Comparison of ENCODE assay signal across 1 cellular context in the genomic region with DNA sequence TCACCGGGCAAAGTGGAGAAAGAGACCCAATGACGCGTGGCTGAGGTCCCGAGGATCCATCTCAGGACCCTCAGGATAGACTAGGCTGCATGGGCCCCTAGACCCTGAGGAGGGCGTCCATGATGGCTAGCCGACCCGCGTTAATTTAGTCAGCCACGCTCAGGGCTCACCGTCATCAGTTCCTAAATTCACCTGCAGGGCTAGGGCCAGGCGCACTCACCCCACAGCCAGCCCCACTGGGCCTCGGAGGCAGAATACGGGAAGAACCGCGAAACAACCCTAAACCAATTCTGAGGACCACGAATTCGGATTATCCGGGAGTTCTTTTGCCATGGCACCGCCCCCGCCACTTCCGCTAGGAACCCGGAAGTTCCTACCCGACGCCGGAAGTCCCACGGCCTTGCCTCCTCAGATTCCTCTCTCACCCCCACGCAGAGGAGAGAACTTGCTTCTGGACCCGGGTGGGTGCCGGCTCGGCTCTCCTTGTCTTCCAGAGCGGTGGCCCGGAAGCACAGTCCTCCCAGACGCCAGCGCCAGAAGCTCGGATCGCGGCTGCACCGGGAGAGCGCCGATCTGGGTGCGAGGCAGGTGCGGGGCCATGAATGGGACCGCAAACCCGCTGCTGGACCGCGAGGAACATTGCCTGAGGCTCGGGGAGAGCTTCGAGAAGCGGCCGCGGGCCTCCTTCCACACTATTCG.
A peak's percentile ranks its signal among the peaks of the same experiment; 100 is the strongest.
TF ChIP-seq lines count a peak whose summit lies in the region.

A gene (plus strand): TSS at position 417 of the 699 bp plus-strand sequence. CDS start 182 bp downstream, at position 599.
A gene with protein sequence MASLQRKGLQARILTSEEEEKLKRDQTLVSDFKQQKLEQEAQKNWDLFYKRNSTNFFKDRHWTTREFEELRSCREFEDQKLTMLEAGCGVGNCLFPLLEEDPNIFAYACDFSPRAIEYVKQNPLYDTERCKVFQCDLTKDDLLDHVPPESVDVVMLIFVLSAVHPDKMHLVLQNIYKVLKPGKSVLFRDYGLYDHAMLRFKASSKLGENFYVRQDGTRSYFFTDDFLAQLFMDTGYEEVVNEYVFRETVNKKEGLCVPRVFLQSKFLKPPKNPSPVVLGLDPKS (minus strand): TSS at position 363 of the 699 bp plus-strand sequence. CDS start 1,033 bp downstream, outside the sequence.

TF ChIP-seq in K562, 482 proteins besides CTCF, POLR2A, EP300 and RAD21 (continued from another document and continues in another):
- TF ChIP-seq, protein P1, sequence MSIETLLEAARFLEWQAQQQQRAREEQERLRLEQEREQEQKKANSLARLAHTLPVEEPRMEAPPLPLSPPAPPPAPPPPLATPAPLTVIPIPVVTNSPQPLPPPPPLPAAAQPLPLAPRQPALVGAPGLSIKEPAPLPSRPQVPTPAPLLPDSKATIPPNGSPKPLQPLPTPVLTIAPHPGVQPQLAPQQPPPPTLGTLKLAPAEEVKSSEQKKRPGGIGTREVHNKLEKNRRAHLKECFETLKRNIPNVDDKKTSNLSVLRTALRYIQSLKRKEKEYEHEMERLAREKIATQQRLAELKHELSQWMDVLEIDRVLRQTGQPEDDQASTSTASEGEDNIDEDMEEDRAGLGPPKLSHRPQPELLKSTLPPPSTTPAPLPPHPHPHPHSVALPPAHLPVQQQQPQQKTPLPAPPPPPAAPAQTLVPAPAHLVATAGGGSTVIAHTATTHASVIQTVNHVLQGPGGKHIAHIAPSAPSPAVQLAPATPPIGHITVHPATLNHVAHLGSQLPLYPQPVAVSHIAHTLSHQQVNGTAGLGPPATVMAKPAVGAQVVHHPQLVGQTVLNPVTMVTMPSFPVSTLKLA (conservative IDR thresholded peaks at IDR 0.05): peak; percentile 66 to 80; a peak in 3 of 4 replicates
- peak; percentile 79 for TF ChIP-seq HMGN3 (IDR thresholded peaks at IDR 0.05; ENCODE audit: borderline replicate concordance, extremely low read depth, insufficient read length, low read depth, low read length)
- peak; percentile 88 for TF ChIP-seq KDM5B (IDR thresholded peaks at IDR 0.05; ENCODE audit: insufficient replicate concordance, low read depth, low read length)
- 0 out of 2 replicates have a peak, but pooled peaks have one; percentile 74 for TF ChIP-seq ZZZ3 (IDR thresholded peaks at IDR 0.05)
- peak; percentile 92 for TF ChIP-seq EGR1 (conservative IDR thresholded peaks at IDR 0.05)
- TF ChIP-seq, protein P2, sequence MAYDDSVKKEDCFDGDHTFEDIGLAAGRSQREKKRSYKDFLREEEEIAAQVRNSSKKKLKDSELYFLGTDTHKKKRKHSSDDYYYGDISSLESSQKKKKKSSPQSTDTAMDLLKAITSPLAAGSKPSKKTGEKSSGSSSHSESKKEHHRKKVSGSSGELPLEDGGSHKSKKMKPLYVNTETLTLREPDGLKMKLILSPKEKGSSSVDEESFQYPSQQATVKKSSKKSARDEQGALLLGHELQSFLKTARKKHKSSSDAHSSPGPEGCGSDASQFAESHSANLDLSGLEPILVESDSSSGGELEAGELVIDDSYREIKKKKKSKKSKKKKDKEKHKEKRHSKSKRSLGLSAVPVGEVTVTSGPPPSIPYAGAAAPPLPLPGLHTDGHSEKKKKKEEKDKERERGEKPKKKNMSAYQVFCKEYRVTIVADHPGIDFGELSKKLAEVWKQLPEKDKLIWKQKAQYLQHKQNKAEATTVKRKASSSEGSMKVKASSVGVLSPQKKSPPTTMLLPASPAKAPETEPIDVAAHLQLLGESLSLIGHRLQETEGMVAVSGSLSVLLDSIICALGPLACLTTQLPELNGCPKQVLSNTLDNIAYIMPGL (CRISPR knock-in tag; IDR thresholded peaks at IDR 0.05): 0 out of 2 replicates have a peak, but pooled peaks have one; percentile 52
- TF ChIP-seq, protein P3, sequence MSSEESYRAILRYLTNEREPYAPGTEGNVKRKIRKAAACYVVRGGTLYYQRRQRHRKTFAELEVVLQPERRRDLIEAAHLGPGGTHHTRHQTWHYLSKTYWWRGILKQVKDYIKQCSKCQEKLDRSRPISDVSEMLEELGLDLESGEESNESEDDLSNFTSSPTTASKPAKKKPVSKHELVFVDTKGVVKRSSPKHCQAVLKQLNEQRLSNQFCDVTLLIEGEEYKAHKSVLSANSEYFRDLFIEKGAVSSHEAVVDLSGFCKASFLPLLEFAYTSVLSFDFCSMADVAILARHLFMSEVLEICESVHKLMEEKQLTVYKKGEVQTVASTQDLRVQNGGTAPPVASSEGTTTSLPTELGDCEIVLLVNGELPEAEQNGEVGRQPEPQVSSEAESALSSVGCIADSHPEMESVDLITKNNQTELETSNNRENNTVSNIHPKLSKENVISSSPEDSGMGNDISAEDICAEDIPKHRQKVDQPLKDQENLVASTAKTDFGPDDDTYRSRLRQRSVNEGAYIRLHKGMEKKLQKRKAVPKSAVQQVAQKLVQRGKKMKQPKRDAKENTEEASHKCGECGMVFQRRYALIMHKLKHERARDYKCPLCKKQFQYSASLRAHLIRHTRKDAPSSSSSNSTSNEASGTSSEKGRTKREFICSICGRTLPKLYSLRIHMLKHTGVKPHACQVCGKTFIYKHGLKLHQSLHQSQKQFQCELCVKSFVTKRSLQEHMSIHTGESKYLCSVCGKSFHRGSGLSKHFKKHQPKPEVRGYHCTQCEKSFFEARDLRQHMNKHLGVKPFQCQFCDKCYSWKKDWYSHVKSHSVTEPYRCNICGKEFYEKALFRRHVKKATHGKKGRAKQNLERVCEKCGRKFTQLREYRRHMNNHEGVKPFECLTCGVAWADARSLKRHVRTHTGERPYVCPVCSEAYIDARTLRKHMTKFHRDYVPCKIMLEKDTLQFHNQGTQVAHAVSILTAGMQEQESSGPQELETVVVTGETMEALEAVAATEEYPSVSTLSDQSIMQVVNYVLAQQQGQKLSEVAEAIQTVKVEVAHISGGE (CRISPR knock-in tag; IDR thresholded peaks at IDR 0.05): peak; percentile 91 to 99 (median 97)
- TF ChIP-seq ELF1 (tag; IDR thresholded peaks at IDR 0.05): peak; percentile 98
- peak; percentile 59; the same call in 1 of the 2 replicates for TF ChIP-seq RB1 (IDR thresholded peaks at IDR 0.05; ENCODE audit: low read depth)
- no peak; the same call in 1 of the 2 replicates for TF ChIP-seq BRD4 (IDR thresholded peaks at IDR 0.05)
- TF ChIP-seq GABPB1 (CRISPR knock-in tag; IDR thresholded peaks at IDR 0.05): peak; percentile 97
- peak; percentile 87; the same call in 1 of the 2 replicates for TF ChIP-seq POLR2AphosphoS5 (IDR thresholded peaks at IDR 0.05; ENCODE audit: control insufficient read depth, insufficient read depth, low read depth, low read length)
- TF ChIP-seq CCNT2 (IDR thresholded peaks at IDR 0.05; ENCODE audit: borderline replicate concordance, extremely low read depth, insufficient read length, low read depth, low read length): peak; percentile 26
- peak; percentile 95 for TF ChIP-seq PHF8 (IDR thresholded peaks at IDR 0.05; ENCODE audit: borderline replicate concordance, low read length)
- peak; percentile 93 for TF ChIP-seq LCOR (CRISPR knock-in tag; IDR thresholded peaks at IDR 0.05)
- 0 out of 2 replicates have a peak, but pooled peaks have one; percentile 15 for TF ChIP-seq SMARCA4 (IDR thresholded peaks at IDR 0.05)
- TF ChIP-seq, protein P4, sequence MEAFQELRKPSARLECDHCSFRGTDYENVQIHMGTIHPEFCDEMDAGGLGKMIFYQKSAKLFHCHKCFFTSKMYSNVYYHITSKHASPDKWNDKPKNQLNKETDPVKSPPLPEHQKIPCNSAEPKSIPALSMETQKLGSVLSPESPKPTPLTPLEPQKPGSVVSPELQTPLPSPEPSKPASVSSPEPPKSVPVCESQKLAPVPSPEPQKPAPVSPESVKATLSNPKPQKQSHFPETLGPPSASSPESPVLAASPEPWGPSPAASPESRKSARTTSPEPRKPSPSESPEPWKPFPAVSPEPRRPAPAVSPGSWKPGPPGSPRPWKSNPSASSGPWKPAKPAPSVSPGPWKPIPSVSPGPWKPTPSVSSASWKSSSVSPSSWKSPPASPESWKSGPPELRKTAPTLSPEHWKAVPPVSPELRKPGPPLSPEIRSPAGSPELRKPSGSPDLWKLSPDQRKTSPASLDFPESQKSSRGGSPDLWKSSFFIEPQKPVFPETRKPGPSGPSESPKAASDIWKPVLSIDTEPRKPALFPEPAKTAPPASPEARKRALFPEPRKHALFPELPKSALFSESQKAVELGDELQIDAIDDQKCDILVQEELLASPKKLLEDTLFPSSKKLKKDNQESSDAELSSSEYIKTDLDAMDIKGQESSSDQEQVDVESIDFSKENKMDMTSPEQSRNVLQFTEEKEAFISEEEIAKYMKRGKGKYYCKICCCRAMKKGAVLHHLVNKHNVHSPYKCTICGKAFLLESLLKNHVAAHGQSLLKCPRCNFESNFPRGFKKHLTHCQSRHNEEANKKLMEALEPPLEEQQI (IDR thresholded peaks at IDR 0.05): peak; percentile 64; the same call in 1 of the 2 replicates
- peak; percentile 94 for TF ChIP-seq C11orf30 (IDR thresholded peaks at IDR 0.05; ENCODE audit: low read depth)
- TF ChIP-seq NONO (IDR thresholded peaks at IDR 0.05; ENCODE audit: low read depth in 2 of 2, low read length in 1 of 2): 0 out of 4 replicates have a peak, but pooled peaks of 1 of the 2 experiments have one; percentile 30
- TF ChIP-seq, protein P5, sequence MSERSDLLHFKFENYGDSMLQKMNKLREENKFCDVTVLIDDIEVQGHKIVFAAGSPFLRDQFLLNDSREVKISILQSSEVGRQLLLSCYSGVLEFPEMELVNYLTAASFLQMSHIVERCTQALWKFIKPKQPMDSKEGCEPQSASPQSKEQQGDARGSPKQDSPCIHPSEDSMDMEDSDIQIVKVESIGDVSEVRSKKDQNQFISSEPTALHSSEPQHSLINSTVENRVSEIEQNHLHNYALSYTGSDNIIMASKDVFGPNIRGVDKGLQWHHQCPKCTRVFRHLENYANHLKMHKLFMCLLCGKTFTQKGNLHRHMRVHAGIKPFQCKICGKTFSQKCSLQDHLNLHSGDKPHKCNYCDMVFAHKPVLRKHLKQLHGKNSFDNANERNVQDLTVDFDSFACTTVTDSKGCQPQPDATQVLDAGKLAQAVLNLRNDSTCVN (CRISPR knock-in tag; IDR thresholded peaks at IDR 0.05): no peak
- TF ChIP-seq NBN (IDR thresholded peaks at IDR 0.05; ENCODE audit: low read depth): 0 out of 2 replicates have a peak, but pooled peaks have one; percentile 29
- TF ChIP-seq CTBP1 (IDR thresholded peaks at IDR 0.05; ENCODE audit: borderline replicate concordance): peak; percentile 55; the same call in 1 of the 2 replicates
- TF ChIP-seq TAF1 (IDR thresholded peaks at IDR 0.05; ENCODE audit: control insufficient read depth, extremely low read depth, insufficient read depth, low read length, severe bottlenecking): peak; percentile 80
- TF ChIP-seq, protein P6, sequence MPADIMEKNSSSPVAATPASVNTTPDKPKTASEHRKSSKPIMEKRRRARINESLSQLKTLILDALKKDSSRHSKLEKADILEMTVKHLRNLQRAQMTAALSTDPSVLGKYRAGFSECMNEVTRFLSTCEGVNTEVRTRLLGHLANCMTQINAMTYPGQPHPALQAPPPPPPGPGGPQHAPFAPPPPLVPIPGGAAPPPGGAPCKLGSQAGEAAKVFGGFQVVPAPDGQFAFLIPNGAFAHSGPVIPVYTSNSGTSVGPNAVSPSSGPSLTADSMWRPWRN (IDR thresholded peaks at IDR 0.05; ENCODE audit: low read depth): no peak
- TF ChIP-seq ZNF586 (CRISPR knock-in tag; conservative IDR thresholded peaks at IDR 0.05): no peak
- peak; percentile 66 for TF ChIP-seq ATF7 (IDR thresholded peaks at IDR 0.05)
- 0 out of 4 replicates have a peak, but pooled peaks of 1 of the 2 experiments have one; percentile 37 for TF ChIP-seq NRF1 (conservative IDR thresholded peaks at IDR 0.05 in 1 of 2, IDR thresholded peaks at IDR 0.05 in 1 of 2)
- no peak for TF ChIP-seq HDAC3 (IDR thresholded peaks at IDR 0.05; ENCODE audit: borderline replicate concordance, partially characterized antibody)
- TF ChIP-seq, protein P7, sequence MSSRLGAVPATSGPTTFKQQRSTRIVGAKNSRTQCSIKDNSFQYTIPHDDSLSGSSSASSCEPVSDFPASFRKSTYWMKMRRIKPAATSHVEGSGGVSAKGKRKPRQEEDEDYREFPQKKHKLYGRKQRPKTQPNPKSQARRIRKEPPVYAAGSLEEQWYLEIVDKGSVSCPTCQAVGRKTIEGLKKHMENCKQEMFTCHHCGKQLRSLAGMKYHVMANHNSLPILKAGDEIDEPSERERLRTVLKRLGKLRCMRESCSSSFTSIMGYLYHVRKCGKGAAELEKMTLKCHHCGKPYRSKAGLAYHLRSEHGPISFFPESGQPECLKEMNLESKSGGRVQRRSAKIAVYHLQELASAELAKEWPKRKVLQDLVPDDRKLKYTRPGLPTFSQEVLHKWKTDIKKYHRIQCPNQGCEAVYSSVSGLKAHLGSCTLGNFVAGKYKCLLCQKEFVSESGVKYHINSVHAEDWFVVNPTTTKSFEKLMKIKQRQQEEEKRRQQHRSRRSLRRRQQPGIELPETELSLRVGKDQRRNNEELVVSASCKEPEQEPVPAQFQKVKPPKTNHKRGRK (tag; IDR thresholded peaks at IDR 0.05): no peak
- TF ChIP-seq, protein P8, sequence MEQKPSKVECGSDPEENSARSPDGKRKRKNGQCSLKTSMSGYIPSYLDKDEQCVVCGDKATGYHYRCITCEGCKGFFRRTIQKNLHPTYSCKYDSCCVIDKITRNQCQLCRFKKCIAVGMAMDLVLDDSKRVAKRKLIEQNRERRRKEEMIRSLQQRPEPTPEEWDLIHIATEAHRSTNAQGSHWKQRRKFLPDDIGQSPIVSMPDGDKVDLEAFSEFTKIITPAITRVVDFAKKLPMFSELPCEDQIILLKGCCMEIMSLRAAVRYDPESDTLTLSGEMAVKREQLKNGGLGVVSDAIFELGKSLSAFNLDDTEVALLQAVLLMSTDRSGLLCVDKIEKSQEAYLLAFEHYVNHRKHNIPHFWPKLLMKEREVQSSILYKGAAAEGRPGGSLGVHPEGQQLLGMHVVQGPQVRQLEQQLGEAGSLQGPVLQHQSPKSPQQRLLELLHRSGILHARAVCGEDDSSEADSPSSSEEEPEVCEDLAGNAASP (IDR thresholded peaks at IDR 0.05): no peak
- TF ChIP-seq, protein P9, sequence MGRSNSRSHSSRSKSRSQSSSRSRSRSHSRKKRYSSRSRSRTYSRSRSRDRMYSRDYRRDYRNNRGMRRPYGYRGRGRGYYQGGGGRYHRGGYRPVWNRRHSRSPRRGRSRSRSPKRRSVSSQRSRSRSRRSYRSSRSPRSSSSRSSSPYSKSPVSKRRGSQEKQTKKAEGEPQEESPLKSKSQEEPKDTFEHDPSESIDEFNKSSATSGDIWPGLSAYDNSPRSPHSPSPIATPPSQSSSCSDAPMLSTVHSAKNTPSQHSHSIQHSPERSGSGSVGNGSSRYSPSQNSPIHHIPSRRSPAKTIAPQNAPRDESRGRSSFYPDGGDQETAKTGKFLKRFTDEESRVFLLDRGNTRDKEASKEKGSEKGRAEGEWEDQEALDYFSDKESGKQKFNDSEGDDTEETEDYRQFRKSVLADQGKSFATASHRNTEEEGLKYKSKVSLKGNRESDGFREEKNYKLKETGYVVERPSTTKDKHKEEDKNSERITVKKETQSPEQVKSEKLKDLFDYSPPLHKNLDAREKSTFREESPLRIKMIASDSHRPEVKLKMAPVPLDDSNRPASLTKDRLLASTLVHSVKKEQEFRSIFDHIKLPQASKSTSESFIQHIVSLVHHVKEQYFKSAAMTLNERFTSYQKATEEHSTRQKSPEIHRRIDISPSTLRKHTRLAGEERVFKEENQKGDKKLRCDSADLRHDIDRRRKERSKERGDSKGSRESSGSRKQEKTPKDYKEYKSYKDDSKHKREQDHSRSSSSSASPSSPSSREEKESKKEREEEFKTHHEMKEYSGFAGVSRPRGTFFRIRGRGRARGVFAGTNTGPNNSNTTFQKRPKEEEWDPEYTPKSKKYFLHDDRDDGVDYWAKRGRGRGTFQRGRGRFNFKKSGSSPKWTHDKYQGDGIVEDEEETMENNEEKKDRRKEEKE (IDR thresholded peaks at IDR 0.05; ENCODE audit: borderline replicate concordance in 1 of 2, control insufficient read depth in 1 of 2, low read depth in 2 of 2, low read length in 1 of 2): peak in 1 of 2 experiments; percentile 90; a peak in 2 of 4 replicates
